Comparison of ENCODE assay signal across 1 cellular context in the genomic region with DNA sequence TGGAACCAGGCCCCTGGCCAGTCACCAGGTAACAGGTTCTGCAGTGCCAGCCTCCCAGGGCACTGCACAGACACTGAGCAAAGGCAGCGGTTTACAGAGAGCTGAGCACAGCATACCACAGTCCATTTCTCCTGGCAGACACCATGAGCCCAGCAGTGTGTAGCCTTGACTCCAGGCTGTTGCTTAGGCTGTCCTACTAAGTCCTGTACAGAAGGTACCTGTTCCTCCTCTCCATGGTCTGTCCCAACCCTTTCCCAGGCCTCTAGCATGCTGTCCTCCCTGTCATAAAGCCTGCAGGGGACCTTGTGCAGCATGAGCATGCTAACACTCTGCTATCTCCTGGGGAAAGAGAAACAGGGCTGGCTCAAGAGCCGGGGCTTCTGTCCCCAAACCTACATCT.
TF ChIP-seq lines count a peak whose summit lies in the region.

No MANE protein-coding gene starts in this region.

TF ChIP-seq in K562, 482 proteins besides CTCF, POLR2A, EP300 and RAD21:
- TF ChIP-seq ZNF212 (CRISPR knock-in tag; IDR thresholded peaks at IDR 0.05) = no peak
